Comparison of ENCODE assay signal across 1 cellular context in the genomic region with DNA sequence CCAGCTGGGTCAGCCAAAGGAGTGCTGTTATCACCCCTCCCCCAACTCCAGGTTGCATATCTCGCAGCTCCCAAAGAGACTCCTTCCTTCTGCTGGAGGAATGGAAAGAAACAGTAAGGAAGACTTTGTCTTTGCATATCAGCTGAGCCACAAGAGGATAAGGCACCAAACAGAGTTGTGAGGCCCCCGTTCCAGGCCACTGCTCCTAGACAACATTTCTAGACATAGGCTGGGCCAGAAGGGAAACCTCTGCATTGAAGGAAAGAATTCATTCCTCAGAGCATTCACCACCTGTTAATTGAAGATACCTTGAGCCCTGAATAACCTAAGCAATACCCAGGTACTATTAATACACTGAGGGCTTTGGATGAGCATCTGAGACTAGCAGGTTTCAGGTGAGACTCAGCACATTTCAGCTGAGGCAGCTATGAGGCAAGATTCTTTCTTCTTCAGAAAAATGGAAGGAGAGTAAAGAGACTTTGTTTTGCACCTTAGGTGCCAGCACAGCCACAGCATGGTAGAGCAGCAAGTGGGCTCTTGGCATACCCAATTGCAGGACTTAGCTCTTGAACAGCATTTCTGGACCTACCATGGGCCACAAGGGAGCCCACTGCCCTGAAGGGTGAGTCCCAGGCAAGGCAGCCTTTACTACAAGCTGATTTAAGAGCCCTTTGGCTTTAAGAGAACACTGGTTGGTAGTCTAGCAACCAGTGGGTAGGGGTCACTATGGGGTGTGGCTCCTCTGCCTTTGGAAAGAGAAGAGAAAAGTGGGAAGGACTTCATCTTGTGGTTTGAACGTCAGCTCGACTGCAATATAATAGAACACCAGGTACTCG.
TF ChIP-seq lines count a peak whose summit lies in the region.

No MANE protein-coding gene starts in this region.

TF ChIP-seq in H1, 55 proteins besides CTCF, POLR2A, EP300 and RAD21:
- TF ChIP-seq, protein P1, sequence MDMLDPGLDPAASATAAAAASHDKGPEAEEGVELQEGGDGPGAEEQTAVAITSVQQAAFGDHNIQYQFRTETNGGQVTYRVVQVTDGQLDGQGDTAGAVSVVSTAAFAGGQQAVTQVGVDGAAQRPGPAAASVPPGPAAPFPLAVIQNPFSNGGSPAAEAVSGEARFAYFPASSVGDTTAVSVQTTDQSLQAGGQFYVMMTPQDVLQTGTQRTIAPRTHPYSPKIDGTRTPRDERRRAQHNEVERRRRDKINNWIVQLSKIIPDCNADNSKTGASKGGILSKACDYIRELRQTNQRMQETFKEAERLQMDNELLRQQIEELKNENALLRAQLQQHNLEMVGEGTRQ (IDR thresholded peaks at IDR 0.05; ENCODE audit: low read length), result no peak
- TF ChIP-seq CHD1 (IDR thresholded peaks at IDR 0.05; ENCODE audit: low read depth, low read length), result no peak
